ENCODE assay signal across 17 cellular contexts in the genomic region with DNA sequence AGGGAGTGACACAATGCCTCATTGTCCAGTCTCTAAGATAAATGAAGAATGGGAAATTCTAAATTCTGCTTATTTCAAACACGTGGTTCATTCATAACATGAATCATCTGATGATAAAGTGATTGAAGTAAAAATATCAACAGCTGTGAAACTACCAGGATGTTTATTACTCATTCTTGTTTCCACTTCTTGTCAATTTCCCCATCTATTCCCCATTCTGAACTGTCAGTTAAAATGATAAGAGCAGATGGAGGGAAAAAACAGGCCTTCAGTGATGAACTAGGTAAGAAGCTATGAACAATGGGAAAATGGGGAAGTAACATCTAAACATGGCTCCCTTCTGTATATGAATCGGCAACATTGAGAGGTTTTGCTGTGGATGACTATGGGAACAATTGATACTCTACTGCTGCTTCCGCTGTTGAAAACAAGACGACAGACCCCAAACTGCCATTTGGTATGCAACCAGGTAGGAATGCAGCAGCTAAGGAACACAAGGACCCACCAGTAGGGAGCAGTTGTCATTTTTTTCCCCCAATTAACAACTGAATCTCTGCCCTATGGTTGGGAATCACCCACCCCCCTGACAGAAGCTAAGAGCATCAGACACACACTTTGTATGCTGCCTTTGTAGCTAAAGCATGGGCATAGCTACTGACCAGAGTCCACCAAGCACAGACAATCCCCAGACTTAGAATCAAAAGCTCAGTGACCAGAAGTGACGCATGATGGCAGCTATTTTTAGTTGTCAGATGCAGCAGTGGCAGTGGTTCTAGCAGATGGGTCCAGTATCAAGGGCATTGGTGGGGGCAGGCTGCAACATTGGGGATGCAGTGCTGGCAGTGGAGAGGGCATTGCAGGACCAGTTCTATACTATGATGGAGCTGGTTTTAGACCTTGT. TPM values are rescaled to one million over a fixed set of nuclear protein-coding genes. Genes with fewer than 3 reads are reported as not detected.
DNase-seq lines count a peak whose midpoint lies in the region; ATAC-seq lines count a peak whose summit lies in the region.
"Had no signal": no experiment of that assay in that cellular context is flagged by ENCODE, and none has a peak within 500 bp of the region (broad histone marks: within the 10 kb centered on the region; RNA-seq: fewer than 3 reads in every experiment).

No MANE protein-coding gene starts in this region.

- H3K9ac ChIP-seq in BLaER1, result no peak overlapping the region

- H3K36me3 ChIP-seq in BLaER1, result no peaks in the 10 kb centered on the region
- H3K36me3 ChIP-seq: lower lobe of right lung had no signal

- no peak for ATAC-seq in HG02642 (IDR thresholded peaks at IDR 0.05; ENCODE audit: poor library complexity, unreplicated experiment)
- ATAC-seq in GM19324 (IDR thresholded peaks at IDR 0.05; ENCODE audit: low FRiP score, unreplicated experiment), result no peak
- no peak for ATAC-seq in GM21529 (IDR thresholded peaks at IDR 0.05; ENCODE audit: unreplicated experiment)
- ATAC-seq: lower lobe of right lung, sciatic nerve had no signal

- peak; percentile 42 for DNase-seq in MV-4-11 (lab: John Stamatoyannopoulos, UW)
- DNase-seq in dermis microvascular lymphatic vessel endothelial cell (ENCODE audit: low read depth in 2 of 2), result peak; percentile 30 to 81
- DNase-seq in iris pigment epithelial cell (ENCODE audit: low read depth), result peak; percentile 39
- no peak for DNase-seq in kidney tubule cell (ENCODE audit: low spot score)
- DNase-seq: activated CD4-positive, alpha-beta T cell treated with anti-CD3 and anti-CD28 coated beads, Interleukin-2, amount 50 U/mL, for 48 hours; lower lobe of right lung; NCI-H2029 treated with DMSO at 0.1 percent for 48 hours; NCI-H748 treated with DMSO at 0.1 percent for 48 hours; stimulated activated CD4-positive, alpha-beta T cell treated with anti-CD3 and anti-CD28 coated beads, Interleukin-4, amount 100 ng/mL, for 4 hours; T1000 had no signal

- no peak overlapping the region for H3K4me3 ChIP-seq in BLaER1
- H3K4me3 ChIP-seq: lower lobe of right lung had no signal

- H4K20me1 ChIP-seq in BLaER1, result no peaks in the 10 kb centered on the region

- H3K9me3 ChIP-seq in BLaER1, result no peaks in the 10 kb centered on the region
- H3K9me3 ChIP-seq: lower lobe of right lung had no signal

- peaks cover 34% of the 10 kb centered on the region for H3K4me1 ChIP-seq in BLaER1

- H3K27me3 ChIP-seq in BLaER1, result no peaks in the 10 kb centered on the region

- H3K4me2 ChIP-seq in BLaER1, result peak overlapping the region; percentile 27; the same call in 1 of the 2 replicates

- no peak overlapping the region for H3K27ac ChIP-seq in BLaER1
- H3K27ac ChIP-seq: lower lobe of right lung had no signal

RNA-seq across cellular contexts. Expression of gene ZNF366, which starts 52.9 kb away (rescaled TPM):
- total RNA-seq in dermis microvascular lymphatic vessel endothelial cell, result 1.6 and 1.9 TPM in 2 replicates
- total RNA-seq: activated T-helper 1 cell treated with anti-CD3 and anti-CD28 coated beads, Interleukin-12 subunit alpha, Interleukin-12 subunit beta, Interleukin-2, Interleukin-4 antibody, amounts not matched to agents 30 ng/mL and 10 ng/mL and 1 ng/mL, durations not matched to agents 14 hours and 24 hours and 36 hours; neural crest cell had no signal
